ENCODE assay signal across 17 cellular contexts in genomic region chr11:933936-934335, GRCh38. TPM values are rescaled to one million over a fixed set of nuclear protein-coding genes. Genes with fewer than 3 reads are reported as not detected.
DNase-seq lines count a peak whose midpoint lies in the region; ATAC-seq, FAIRE-seq and TF ChIP-seq lines count a peak whose summit lies in the region.
"Had no signal": no experiment of that assay in that cellular context is flagged by ENCODE, and none has a peak within 500 bp of the region (broad histone marks: within the 10 kb centered on the region; RNA-seq: fewer than 3 reads in every experiment).

No MANE protein-coding gene starts in this region.

- no peak for TF ChIP-seq CTCF in HFFc6 (IDR thresholded peaks at IDR 0.05)
- TF ChIP-seq CTCF in chondrocyte (IDR thresholded peaks at IDR 0.05), result no peak
- TF ChIP-seq CTCF in HepG2 (CRISPR knock-in tag; IDR thresholded peaks at IDR 0.05), result no peak

- POLR2A ChIA-PET in HepG2 (lab: Yijun Ruan, JAX), result interaction anchor here (0.8 to 2.7 kb wide), 3 partner anchors 9 to 18 kb away, joined by 3 to 27 read pairs (median 5); partner anchors contain the start of gene AP2A2

- H3K27me3 ChIP-seq in HepG2 (ENCODE audit: control insufficient read depth in 1 of 2, insufficient read depth in 2 of 2, low read length in 2 of 2), result no peaks in the 10 kb centered on the region
- H3K27me3 ChIP-seq: brain microvascular endothelial cell had no signal

- H4K20me1 ChIP-seq in HepG2 (ENCODE audit: insufficient read depth, low read length), result peaks cover 37% of the 10 kb centered on the region

- H3K9me3 Mint-ChIP-seq in HFFc6, result no peaks in the 10 kb centered on the region
- H3K9me3 Mint-ChIP-seq in chondrocyte (ENCODE audit: low read depth), result no peaks in the 10 kb centered on the region
- H3K9me3 Mint-ChIP-seq in natural killer cell treated with Interleukin-12 subunit alpha and Interleukin-12 subunit beta and Interleukin-15 and Interleukin-18, amount 100 ng/mL, for 72 hours, result no peaks in the 10 kb centered on the region

- peaks cover 4 to 12% of the 10 kb centered on the region in 2 experiments; a peak in 3 of 5 replicates for H3K36me3 ChIP-seq in HepG2 (replicated peaks in 1 of 2; ENCODE audit: control insufficient read depth in 1 of 2, insufficient read depth in 2 of 2, low read length in 2 of 2)
- H3K36me3 ChIP-seq: brain microvascular endothelial cell had no signal

- H3K27ac ChIP-seq in HepG2 (ENCODE audit: extremely low read length, insufficient read depth, low read length), result peak overlapping the region; percentile 26
- H3K27ac ChIP-seq in skin epidermis, result peak overlapping the region in 17 of 21 experiments; percentile 3 to 78 (median 56)
- H3K27ac ChIP-seq: brain microvascular endothelial cell had no signal

- H3K4me2 ChIP-seq in HepG2 (ENCODE audit: low read depth, low read length), result no peak overlapping the region

- peaks cover 87% of the 10 kb centered on the region for H3K4me1 ChIP-seq in HepG2 (ENCODE audit: insufficient read depth, low read length)

- no peaks in the 10 kb centered on the region for H3K9me3 ChIP-seq in HepG2 (ENCODE audit: low read length)

- H3K27me3 Mint-ChIP-seq in HFFc6 (ENCODE audit: insufficient read depth) (no peaks in the 10 kb centered on the region), chondrocyte (ENCODE audit: low read depth) (no peaks in the 10 kb centered on the region)
- H3K27me3 Mint-ChIP-seq in natural killer cell treated with Interleukin-12 subunit alpha and Interleukin-12 subunit beta and Interleukin-15 and Interleukin-18, amount 100 ng/mL, for 72 hours, result no peaks in the 10 kb centered on the region

- H2AFZ ChIP-seq in HepG2 (ENCODE audit: low read length), result no peak overlapping the region

- H3K4me3 Mint-ChIP-seq in HFFc6, result no peak overlapping the region
- no peak overlapping the region for H3K4me3 Mint-ChIP-seq in chondrocyte (ENCODE audit: unreplicated experiment)
- H3K4me3 Mint-ChIP-seq in natural killer cell treated with Interleukin-12 subunit alpha and Interleukin-12 subunit beta and Interleukin-15 and Interleukin-18, amount 100 ng/mL, for 72 hours, result no peak overlapping the region

- CTCF ChIA-PET in HepG2 (lab: Yijun Ruan, JAX; ENCODE audit: low intra/inter-chr PET ratio, low total read pairs), result no interaction called here

- intact Hi-C loops in HepG2 (cut with micrococcal nuclease; ENCODE audit: unreplicated experiment), result no loop called here

- peak overlapping the region; percentile 44; the same call in 1 of the 2 replicates for H3K27ac Mint-ChIP-seq in HFFc6
- peak overlapping the region; percentile 88 for H3K27ac Mint-ChIP-seq in chondrocyte (ENCODE audit: unreplicated experiment)
- no peak overlapping the region for H3K27ac Mint-ChIP-seq in natural killer cell treated with Interleukin-12 subunit alpha and Interleukin-12 subunit beta and Interleukin-15 and Interleukin-18, amount 100 ng/mL, for 72 hours

- BruUV-seq in HepG2 (replicated peaks; lab: Mats Ljungman, UMichigan), result no TSS peak

- H3K9ac ChIP-seq in HepG2 (ENCODE audit: insufficient read depth, low read depth, low read length), result peak overlapping the region; percentile 15; the same call in 1 of the 2 replicates

- DNase-seq in HFFc6 (no peak), chondrocyte (ENCODE audit: low spot score) (peak; percentile 54), HepG2 (ENCODE audit: low spot score) (no peak), epidermal melanocyte (ENCODE audit: insufficient read length, low spot score) (no peak), SKM-1 treated with dmso at 0.1 percent for 144 hours (lab: John Stamatoyannopoulos, UW; ENCODE audit: unreplicated experiment) (no peak), RPMI8226 (no peak)
- DNase-seq in natural killer cell treated with Interleukin-12 subunit alpha and Interleukin-12 subunit beta and Interleukin-15 and Interleukin-18, amount 100 ng/mL, for 72 hours (ENCODE audit: low spot score), result no peak
- DNase-seq: activated CD4-positive, CD25-positive, alpha-beta regulatory T cell; activated naive CD4-positive, alpha-beta T cell treated with Interleukin-2 at 50 U/mL for 16 hours; effector CD4-positive, alpha-beta T cell; Karpas-422; NCI-H1417; SHP77; T-helper 2 cell had no signal

- H3K4me3 ChIP-seq in HepG2 (replicated peaks in 1 of 3; ENCODE audit: insufficient read depth in 1 of 3, low read depth in 2 of 3, low read length in 3 of 3), result no peak overlapping the region
- no peak overlapping the region for H3K4me3 ChIP-seq in skin epidermis

- TF ChIP-seq RAD21 in HepG2 (CRISPR knock-in tag; IDR thresholded peaks at IDR 0.05), result no peak

- 95% methylated on average over 6 of the region's 7 CpGs for WGBS in HepG2 (ENCODE audit: low lambda C conversion rate)

- H3K36me3 Mint-ChIP-seq in HFFc6 (ENCODE audit: low read depth) (no peaks in the 10 kb centered on the region), chondrocyte (ENCODE audit: low read depth) (no peaks in the 10 kb centered on the region)
- H3K36me3 Mint-ChIP-seq in natural killer cell treated with Interleukin-12 subunit alpha and Interleukin-12 subunit beta and Interleukin-15 and Interleukin-18, amount 100 ng/mL, for 72 hours, result no peaks in the 10 kb centered on the region

- H3K79me2 ChIP-seq in HepG2 (ENCODE audit: insufficient read depth, low read length), result peaks cover 85% of the 10 kb centered on the region

- H3K4me1 Mint-ChIP-seq in HFFc6 (ENCODE audit: low read depth) (peaks cover 29% of the 10 kb centered on the region), chondrocyte (ENCODE audit: low read depth) (peaks cover 44% of the 10 kb centered on the region)
- peaks cover 27 to 38% of the 10 kb centered on the region in 2 donors for H3K4me1 Mint-ChIP-seq in natural killer cell treated with Interleukin-12 subunit alpha and Interleukin-12 subunit beta and Interleukin-15 and Interleukin-18, amount 100 ng/mL, for 72 hours (ENCODE audit: low read depth in 2 of 2)

- TF ChIP-seq POLR2A in HepG2 (IDR thresholded peaks at IDR 0.05; ENCODE audit: insufficient read depth in 1 of 2, low read depth in 2 of 2, low read length in 2 of 2), result no peak

- in situ Hi-C loops in HepG2 (cut with HindIII; ENCODE audit: extremely low pct_ligation_motif_present, low pct_unique_long_range_greater_than_20kb), result no loop called here

- no peak for TF ChIP-seq EP300 in HepG2 (IDR thresholded peaks at IDR 0.05; ENCODE audit: low read depth in 2 of 2, low read length in 2 of 2)
- no peak for TF ChIP-seq EP300 in HepG2 (CRISPR knock-in tag; IDR thresholded peaks at IDR 0.05; ENCODE audit: borderline replicate concordance)

- no peak for ATAC-seq in HepG2
- no peak for ATAC-seq in natural killer cell treated with Interleukin-12 subunit alpha and Interleukin-12 subunit beta and Interleukin-15 and Interleukin-18, amount 100 ng/mL, for 72 hours

- FAIRE-seq in HepG2 (lab: Jason Lieb, UNC), result no peak
- FAIRE-seq: D721Med had no signal

RNA-seq across cellular contexts. Expression of gene AP2A2, which starts 8.3 kb away (rescaled TPM):
- 10 to 100 TPM; 65.4 to 73.4 (median 70.9) TPM for total RNA-seq in HFFc6 (2021; fragmentation: NEBNext Ultra II Directional; extraction: Animal tissue kit (Norgen Biotek cat#: 25700))
- total RNA-seq in chondrocyte, result 62.0 to 72.0 TPM (median 69.7 TPM) in 3 replicates
- total RNA-seq in HepG2 (2016; rRNA removed; fragmentation: Illumina TruSeq; extraction: Trizol), result 25.7 and 25.9 TPM in 2 replicates
- total RNA-seq in HepG2 (2016; cell fraction: cytosol; rRNA removed; fragmentation: Illumina TruSeq; extraction: Trizol; ENCODE audit: low read depth), result 22.1 and 25.6 TPM in 2 replicates
- total RNA-seq in HepG2 (2016; cell fraction: insoluble cytoplasmic fraction; rRNA removed; fragmentation: Illumina TruSeq; extraction: Trizol), result 21.5 and 27.6 TPM in 2 replicates
- 26.2 and 26.6 TPM in 2 replicates for total RNA-seq in HepG2 (2016; cell fraction: membrane; rRNA removed; fragmentation: Illumina TruSeq; extraction: Trizol)
- total RNA-seq in HepG2 (2016; cell fraction: nucleus; rRNA removed; fragmentation: Illumina TruSeq; extraction: Trizol), result 26.6 and 31.5 TPM in 2 replicates
- polyA plus RNA-seq in HepG2 (2011; rRNA removed), result 74.5 and 75.7 TPM in 2 replicates
- 39.6 and 44.6 TPM in 2 replicates for polyA plus RNA-seq in HepG2 (2011; cell fraction: cytosol; rRNA removed)
- polyA plus RNA-seq in HepG2 (2011; cell fraction: nucleus; rRNA removed), result 182 and 223 TPM in 2 replicates
- 56.1 and 60.7 TPM in 2 replicates for polyA plus RNA-seq in HepG2 (2012)
- polyA plus RNA-seq in HepG2 (2016; cell fraction: cytosol; fragmentation: Illumina TruSeq; extraction: Trizol; ENCODE audit: low read depth), result 7.3 and 8.2 TPM in 2 replicates
- polyA plus RNA-seq in HepG2 (2016; cell fraction: insoluble cytoplasmic fraction; fragmentation: Illumina TruSeq; extraction: Trizol; ENCODE audit: low read depth), result 31.3 and 36.3 TPM in 2 replicates
- polyA plus RNA-seq in HepG2 (2016; cell fraction: membrane; fragmentation: Illumina TruSeq; extraction: Trizol; ENCODE audit: low read depth), result 16.2 and 21.0 TPM in 2 replicates
- 75.2 and 92.2 TPM in 2 replicates for polyA plus RNA-seq in HepG2 (2016; cell fraction: nucleus; fragmentation: Illumina TruSeq; extraction: Trizol; ENCODE audit: insufficient read depth, low read depth)
- polyA minus RNA-seq in HepG2 (2011; rRNA and poly(A)+ RNA removed; ENCODE audit: low replicate concordance), result 90.1 and 145 TPM in 2 replicates
- 78.0 and 102 TPM in 2 replicates for polyA minus RNA-seq in HepG2 (2011; cell fraction: cytosol; rRNA and poly(A)+ RNA removed)
- polyA minus RNA-seq in HepG2 (2011; cell fraction: nucleus; rRNA and poly(A)+ RNA removed), result 65.8 and 74.2 TPM in 2 replicates
- 10 to 100 TPM; 51.6 to 75.1 TPM for total RNA-seq in natural killer cell treated with Interleukin-12 subunit alpha and Interleukin-12 subunit beta and Interleukin-15 and Interleukin-18, amount 100 ng/mL, for 72 hours

RNA-seq across cellular contexts. Expression of gene CHID1, which starts 23.3 kb away (rescaled TPM):
- total RNA-seq in HFFc6 (2021; fragmentation: NEBNext Ultra II Directional; extraction: Animal tissue kit (Norgen Biotek cat#: 25700)), result 100 to 1,000 TPM; 116 to 145 (median 133) TPM
- 87.6 to 115 TPM (median 90.3 TPM) in 3 replicates for total RNA-seq in chondrocyte
- 39.6 and 65.1 TPM in 2 replicates for total RNA-seq in HepG2 (2016; rRNA removed; fragmentation: Illumina TruSeq; extraction: Trizol)
- total RNA-seq in HepG2 (2016; cell fraction: cytosol; rRNA removed; fragmentation: Illumina TruSeq; extraction: Trizol; ENCODE audit: low read depth), result 33.8 and 46.6 TPM in 2 replicates
- total RNA-seq in HepG2 (2016; cell fraction: insoluble cytoplasmic fraction; rRNA removed; fragmentation: Illumina TruSeq; extraction: Trizol), result 38.9 and 71.7 TPM in 2 replicates
- total RNA-seq in HepG2 (2016; cell fraction: membrane; rRNA removed; fragmentation: Illumina TruSeq; extraction: Trizol), result 45.9 and 51.6 TPM in 2 replicates
- total RNA-seq in HepG2 (2016; cell fraction: nucleus; rRNA removed; fragmentation: Illumina TruSeq; extraction: Trizol), result 60.6 and 61.3 TPM in 2 replicates
- polyA plus RNA-seq in HepG2 (2011; rRNA removed), result 93.6 and 102 TPM in 2 replicates
- 113 and 124 TPM in 2 replicates for polyA plus RNA-seq in HepG2 (2011; cell fraction: cytosol; rRNA removed)
- polyA plus RNA-seq in HepG2 (2011; cell fraction: nucleus; rRNA removed), result 70.7 and 76.1 TPM in 2 replicates
- polyA plus RNA-seq in HepG2 (2012), result 49.7 and 66.2 TPM in 2 replicates
- 34.4 and 49.9 TPM in 2 replicates for polyA plus RNA-seq in HepG2 (2016; cell fraction: cytosol; fragmentation: Illumina TruSeq; extraction: Trizol; ENCODE audit: low read depth)
- polyA plus RNA-seq in HepG2 (2016; cell fraction: insoluble cytoplasmic fraction; fragmentation: Illumina TruSeq; extraction: Trizol; ENCODE audit: low read depth), result 41.0 and 42.5 TPM in 2 replicates
- polyA plus RNA-seq in HepG2 (2016; cell fraction: membrane; fragmentation: Illumina TruSeq; extraction: Trizol; ENCODE audit: low read depth), result 38.3 and 51.4 TPM in 2 replicates
- polyA plus RNA-seq in HepG2 (2016; cell fraction: nucleus; fragmentation: Illumina TruSeq; extraction: Trizol; ENCODE audit: insufficient read depth, low read depth), result 96.7 and 105 TPM in 2 replicates
- polyA minus RNA-seq in HepG2 (2011; rRNA and poly(A)+ RNA removed; ENCODE audit: low replicate concordance), result 40.3 and 91.1 TPM in 2 replicates
- 32.6 and 33.2 TPM in 2 replicates for polyA minus RNA-seq in HepG2 (2011; cell fraction: cytosol; rRNA and poly(A)+ RNA removed)
- polyA minus RNA-seq in HepG2 (2011; cell fraction: nucleus; rRNA and poly(A)+ RNA removed), result 25.8 and 26.1 TPM in 2 replicates
- total RNA-seq in natural killer cell treated with Interleukin-12 subunit alpha and Interleukin-12 subunit beta and Interleukin-15 and Interleukin-18, amount 100 ng/mL, for 72 hours, result 100 to 1,000 TPM in 1 of 2 donors, 10 to 100 TPM in 1; 64.8 to 115 TPM

Comparison
In these comparisons a context has a peak if more than half of its experiments do, and no peak if none do; other contexts are left out.
1. H3K27ac Mint-ChIP-seq: peak in HFFc6 (single experiment) and chondrocyte (single experiment); none in natural killer cell treated with Interleukin-12 subunit alpha and Interleukin-12 subunit beta and Interleukin-15 and Interleukin-18, amount 100 ng/mL, for 72 hours (0 of 2).